In genomic region chr6:26575494-26575939, GRCh38 we compare ENCODE assay signal across 13 cellular contexts. TPM values are rescaled to one million over a fixed set of nuclear protein-coding genes. Genes with fewer than 3 reads are reported as not detected.
DNase-seq lines count a peak whose midpoint lies in the region; ATAC-seq, FAIRE-seq and TF ChIP-seq lines count a peak whose summit lies in the region.
"Had no signal": no experiment of that assay in that cellular context is flagged by ENCODE, and none has a peak within 500 bp of the region (broad histone marks: within the 10 kb centered on the region; RNA-seq: fewer than 3 reads in every experiment).

No MANE protein-coding gene starts in this region.

- no peak for TF ChIP-seq RAD21 in H1 (IDR thresholded peaks at IDR 0.05 in 1 of 2, conservative IDR thresholded peaks at IDR 0.05 in 1 of 2; ENCODE audit: low read depth in 2 of 2, low read length in 2 of 2)

- H3K56ac ChIP-seq in H1 (replicated peaks; ENCODE audit: insufficient read length, low read depth, low read length): no peak overlapping the region

- peak; percentile 19 for DNase-seq in mammary epithelial cell
- DNase-seq in MCF 10A (ENCODE audit: unreplicated experiment): no peak
- peak; percentile 93 for DNase-seq in OCI-M1 (lab: John Stamatoyannopoulos, UW)
- DNase-seq in H1 (ENCODE audit: low read depth in 1 of 2, low spot score in 2 of 2): no peak
- DNase-seq in OCI-LY7 (ENCODE audit: low spot score): no peak
- no peak for DNase-seq in left cardiac atrium
- DNase-seq: NCI-H1694 treated with DMSO at 0.1 percent for 48 hours, right cardiac atrium had no signal

- TF ChIP-seq POLR2A in H1 (IDR thresholded peaks at IDR 0.05; ENCODE audit: control extremely low read depth in 1 of 2, low read depth in 2 of 2, low read length in 2 of 2): no peak

- H3K27me3 Mint-ChIP-seq in MCF 10A (ENCODE audit: insufficient read depth, unreplicated experiment): no peaks in the 10 kb centered on the region

- H3K4me3 ChIP-seq in mammary epithelial cell (replicated peaks in 1 of 3; ENCODE audit: insufficient read depth in 1 of 3, low read depth in 2 of 3, low read length in 3 of 3) (no peak overlapping the region), H1 (ENCODE audit: extremely low read depth in 1 of 4, insufficient read depth in 2 of 4, low read depth in 3 of 4, low read length in 4 of 4) (peak overlapping the region in 2 of 4 experiments; percentile 50 to 71; a peak in 3 of 8 replicates), OCI-LY7 (ENCODE audit: low read depth, low read length, poor library complexity, severe bottlenecking) (no peak overlapping the region)
- H3K4me3 ChIP-seq: thoracic aorta had no signal

- no peak overlapping the region for H4K91ac ChIP-seq in H1 (replicated peaks; ENCODE audit: insufficient read length, low read length)

- H3K79me2 ChIP-seq in mammary epithelial cell (ENCODE audit: insufficient read depth, low read length) (no peaks in the 10 kb centered on the region), H1 (ENCODE audit: control insufficient read depth in 1 of 2, insufficient read depth in 2 of 2, low read length in 2 of 2) (no peaks in the 10 kb centered on the region), OCI-LY7 (ENCODE audit: insufficient read depth, low read depth, low read length) (no peaks in the 10 kb centered on the region)

- H3K27ac ChIP-seq in mammary epithelial cell (ENCODE audit: insufficient read depth, low read depth, low read length) (no peak overlapping the region), H1 (ENCODE audit: low read depth, low read length) (no peak overlapping the region), OCI-LY7 (ENCODE audit: low read depth, low read length, poor library complexity, severe bottlenecking) (no peak overlapping the region)
- H3K27ac ChIP-seq: thoracic aorta had no signal

- H3K9ac ChIP-seq in mammary epithelial cell (ENCODE audit: insufficient read depth, low read length) (no peak overlapping the region), H1 (replicated peaks in 1 of 4; ENCODE audit: extremely low read depth in 1 of 4, low read depth in 3 of 4, low read length in 3 of 4) (no peak overlapping the region)

- H3K27ac Mint-ChIP-seq in MCF 10A (ENCODE audit: low read depth, unreplicated experiment): no peak overlapping the region

- no peak overlapping the region for H3K4me2 ChIP-seq in mammary epithelial cell (ENCODE audit: insufficient read depth, low read depth, low read length)
- peak overlapping the region; percentile 57 to 71; a peak in 3 of 4 replicates for H3K4me2 ChIP-seq in H1 (ENCODE audit: insufficient read depth in 1 of 2, low read depth in 2 of 2, low read length in 2 of 2)
- H3K4me2 ChIP-seq in OCI-LY7 (ENCODE audit: low read length): no peak overlapping the region

- no peaks in the 10 kb centered on the region for H3K9me3 Mint-ChIP-seq in MCF 10A (ENCODE audit: unreplicated experiment)

- no peak overlapping the region for H2BK5ac ChIP-seq in H1 (ENCODE audit: low read depth, low read length)

- WGBS in mammary epithelial cell (ENCODE audit: low coverage, missing lambda C conversion rate): 90% methylated on average over 10 of the region's 10 CpGs
- WGBS in H1 (ENCODE audit: extremely low coverage in 1 of 2, insufficient coverage in 1 of 2, insufficient read length in 1 of 2, insufficient replicate concordance in 2 of 2, low coverage in 1 of 2, low lambda C conversion rate in 2 of 2, missing lambda C conversion rate in 1 of 2), 2 experiments: 21% methylated on average over 10 of the region's 10 CpGs; no CpG with 5 or more reads in 1 of the 2 experiments

- CTCF ChIA-PET in mammary epithelial cell (lab: Charles Lee; ENCODE audit: low non-redundant PET): no interaction called here
- CTCF ChIA-PET in MCF 10A (lab: Yijun Ruan, JAX): interaction anchor here (0.6 to 9.2 kb wide), 2 partner anchors 17 to 545 kb away, joined by 3 to 84 read pairs; no protein-coding TSS in a partner anchor
- CTCF ChIA-PET in H1 (lab: Charles Lee; ENCODE audit: partially characterized antibody): interaction anchor here (0.5 to 14.7 kb wide), 7 partner anchors 11 to 553 kb away, joined by 3 to 134 read pairs (median 3); partner anchors contain the start of gene ABT1
- CTCF ChIA-PET in OCI-LY7 (lab: Charles Lee; ENCODE audit: unreplicated experiment): no interaction called here

- H3K9me2 ChIP-seq in OCI-LY7 (ENCODE audit: insufficient read depth, low read length): no peaks in the 10 kb centered on the region

- no peaks in the 10 kb centered on the region for H3K27me3 ChIP-seq in mammary epithelial cell (ENCODE audit: insufficient read depth, low read length)
- peaks cover 0 to 4% (median 0%) of the 10 kb centered on the region in 4 experiments; a peak in 2 of 7 replicates for H3K27me3 ChIP-seq in H1 (replicated peaks in 1 of 4; ENCODE audit: control insufficient read depth in 3 of 4, extremely low read depth in 1 of 4, insufficient read depth in 3 of 4, low read length in 3 of 4)

- no peak for TF ChIP-seq EP300 in H1 (IDR thresholded peaks at IDR 0.05; ENCODE audit: borderline replicate concordance in 1 of 2, low read depth in 2 of 2, low read length in 2 of 2)

- in situ Hi-C loops in mammary epithelial cell (cut with MboI; ENCODE audit: low sequenced_read_pairs in 2 of 2): loop anchor here in 1 of 2 donors (10.0 kb wide), 1 partner anchor 241 kb away; no protein-coding TSS in a partner anchor

- no peak for FAIRE-seq in H1 (lab: Jason Lieb, UNC)
- FAIRE-seq: endometrium, TTC549 had no signal

- no peak overlapping the region for H3K14ac ChIP-seq in H1 (ENCODE audit: insufficient read length)

- H3K4me1 ChIP-seq in mammary epithelial cell (ENCODE audit: insufficient read depth, low read length) (peaks cover 5% of the 10 kb centered on the region), H1 (replicated peaks in 1 of 4; ENCODE audit: control insufficient read depth in 3 of 4, insufficient read depth in 4 of 4, low read length in 3 of 4) (no peaks in the 10 kb centered on the region), OCI-LY7 (ENCODE audit: insufficient read depth, low read length, poor library complexity, severe bottlenecking) (peaks cover 19% of the 10 kb centered on the region)

- no peak overlapping the region for H2BK15ac ChIP-seq in H1 (ENCODE audit: low read length)

- H3K18ac ChIP-seq in H1 (ENCODE audit: extremely low read depth, low read length): no peak overlapping the region

- POLR2A ChIA-PET in MCF 10A (lab: Yijun Ruan, JAX): interaction anchor here (0.9 to 3.7 kb wide), 3 partner anchors 20 to 378 kb away, joined by 3 to 31 read pairs (median 5); partner anchors contain the start of gene ABT1
- POLR2A ChIA-PET in H1 (lab: Charles Lee; ENCODE audit: partially characterized antibody): interaction anchor here (0.9 to 4.1 kb wide), 2 partner anchors 9 to 19 kb away, joined by 3 to 29 read pairs; no protein-coding TSS in a partner anchor
- POLR2A ChIA-PET in OCI-LY7 (lab: Charles Lee): no interaction called here

- BruUV-seq in mammary epithelial cell (replicated peaks; lab: Mats Ljungman, UMichigan) (no TSS peak), MCF 10A (replicated peaks; lab: Mats Ljungman, UMichigan) (no TSS peak), OCI-LY7 (replicated peaks; lab: Mats Ljungman, UMichigan) (no TSS peak)

- H2BK120ac ChIP-seq in H1 (replicated peaks; ENCODE audit: low read depth, low read length): no peak overlapping the region

- no peak overlapping the region for H3K4me3 Mint-ChIP-seq in MCF 10A (ENCODE audit: unreplicated experiment)

- H4K20me1 ChIP-seq in mammary epithelial cell (ENCODE audit: insufficient read depth, low read length) (no peaks in the 10 kb centered on the region), H1 (replicated peaks in 1 of 2; ENCODE audit: control insufficient read depth in 1 of 2, insufficient read depth in 2 of 2, low read length in 2 of 2) (no peaks in the 10 kb centered on the region), OCI-LY7 (ENCODE audit: insufficient read depth, low read length) (no peaks in the 10 kb centered on the region)

- H3K9me3 ChIP-seq in mammary epithelial cell (replicated peaks; ENCODE audit: insufficient read depth, low read length) (no peaks in the 10 kb centered on the region), H1 (ENCODE audit: insufficient read depth in 2 of 2, low read depth in 1 of 2, low read length in 1 of 2) (no peaks in the 10 kb centered on the region), OCI-LY7 (ENCODE audit: low read length) (peaks cover 8% of the 10 kb centered on the region)
- H3K9me3 ChIP-seq: thoracic aorta had no signal

- intact Hi-C loops in mammary epithelial cell (cut with micrococcal nuclease): loop anchor here (10.0 kb wide), 1 partner anchor 1109 kb away; no protein-coding TSS in a partner anchor
- intact Hi-C loops in MCF 10A (cut with micrococcal nuclease): no loop called here
- intact Hi-C loops in OCI-LY7 (cut with micrococcal nuclease; ENCODE audit: unreplicated experiment): no loop called here
- intact Hi-C loops in left cardiac atrium (cut with DNase I): no loop called here

- peaks cover 17% of the 10 kb centered on the region for H3K36me3 Mint-ChIP-seq in MCF 10A (ENCODE audit: insufficient read depth, unreplicated experiment)

- no peak overlapping the region for H3K4ac ChIP-seq in H1 (replicated peaks; ENCODE audit: insufficient read length, low read depth, low read length)

- H3K23me2 ChIP-seq in H1 (ENCODE audit: low read depth, low read length): peaks cover 4% of the 10 kb centered on the region; the same call in 1 of the 2 replicates

- H3K79me1 ChIP-seq in H1 (ENCODE audit: low read depth, low read length): no peaks in the 10 kb centered on the region

- no peaks in the 10 kb centered on the region for H3K36me3 ChIP-seq in mammary epithelial cell (ENCODE audit: insufficient read depth, low read length)
- no peaks in the 10 kb centered on the region for H3K36me3 ChIP-seq in H1 (ENCODE audit: control insufficient read depth in 2 of 4, insufficient read depth in 4 of 4, low read length in 3 of 4)
- no peaks in the 10 kb centered on the region for H3K36me3 ChIP-seq in OCI-LY7 (ENCODE audit: insufficient read depth, low read length)
- H3K36me3 ChIP-seq: thoracic aorta had no signal

- H2AK5ac ChIP-seq in H1 (ENCODE audit: low read depth, low read length): no peak overlapping the region

- no peak overlapping the region for H2BK12ac ChIP-seq in H1 (ENCODE audit: low read depth, low read length)

- TF ChIP-seq CTCF in mammary epithelial cell (conservative IDR thresholded peaks at IDR 0.05 in 1 of 2, IDR thresholded peaks at IDR 0.05 in 1 of 2; ENCODE audit: extremely low read depth in 1 of 2, insufficient read depth in 1 of 2, low read depth in 1 of 2, low read length in 2 of 2): no peak
- no peak for TF ChIP-seq CTCF in MCF 10A (IDR thresholded peaks at IDR 0.05; ENCODE audit: unreplicated experiment)
- TF ChIP-seq CTCF in H1 (IDR thresholded peaks at IDR 0.05; ENCODE audit: control extremely low read depth in 1 of 3, insufficient read depth in 1 of 3, low read depth in 1 of 3, low read length in 3 of 3): no peak
- TF ChIP-seq CTCF in OCI-LY7 (conservative IDR thresholded peaks at IDR 0.05; ENCODE audit: low read length): no peak

- H4K8ac ChIP-seq in H1 (ENCODE audit: extremely low read depth, insufficient read depth, low read length): no peak overlapping the region

- H3K4me1 Mint-ChIP-seq in MCF 10A (ENCODE audit: insufficient read depth, unreplicated experiment): peaks cover 11% of the 10 kb centered on the region

- H2AFZ ChIP-seq in mammary epithelial cell (ENCODE audit: low read depth, low read length) (no peak overlapping the region), H1 (ENCODE audit: low read length) (no peak overlapping the region), OCI-LY7 (ENCODE audit: low read length) (no peak overlapping the region)

- H4K5ac ChIP-seq in H1 (ENCODE audit: insufficient read length, low read depth, low read length): no peak overlapping the region

- no peak overlapping the region for H3K23ac ChIP-seq in H1 (ENCODE audit: insufficient read length)

- ATAC-seq in HG03159 (IDR thresholded peaks at IDR 0.05; ENCODE audit: unreplicated experiment) (no peak), HG03135 (IDR thresholded peaks at IDR 0.05; ENCODE audit: unreplicated experiment) (no peak), left cardiac atrium (no peak)
- ATAC-seq: right cardiac atrium had no signal

- dilution Hi-C loops in mammary epithelial cell (cut with HindIII; ENCODE audit: low sequenced_read_pairs): no loop called here

- H2BK20ac ChIP-seq in H1 (ENCODE audit: low read length): no peak overlapping the region

RNA-seq across cellular contexts. Expression of gene ABT1, which starts 21.2 kb away (rescaled TPM):
- 10 to 100 TPM; 14.2 to 15.9 TPM for total RNA-seq in mammary epithelial cell
- polyA plus RNA-seq in mammary epithelial cell: 18.8 TPM
- 12.5 TPM for polyA minus RNA-seq in mammary epithelial cell
- total RNA-seq in MCF 10A (2022): 11.9 and 12.9 TPM in 2 replicates
- total RNA-seq in H1 (2021; fragmentation: NEBNext Ultra II Directional; extraction: Animal tissue kit (Norgen Biotek cat#: 25700)): 20.5 and 20.6 TPM in 2 replicates
- polyA plus RNA-seq in H1 (2011; rRNA removed): 28.4 and 30.7 TPM in 2 replicates
- 26.5 TPM for polyA plus RNA-seq in H1 (2011; cell fraction: cytosol; rRNA removed)
- 17.6 TPM for polyA plus RNA-seq in H1 (2011; cell fraction: nucleus; rRNA removed)
- polyA plus RNA-seq in H1 (2012, experiment 1 of 2): 15.1 to 19.6 TPM (median 18.5 TPM) in 4 replicates
- polyA plus RNA-seq in H1 (2012, experiment 2 of 2): 19.3 TPM
- polyA plus RNA-seq in H1 (2013, experiment 1 of 2): 16.1 TPM
- polyA plus RNA-seq in H1 (2013, experiment 2 of 2): 16.3 TPM
- 10.8 and 10.9 TPM in 2 replicates for polyA minus RNA-seq in H1 (2011; rRNA and poly(A)+ RNA removed)
- polyA minus RNA-seq in H1 (2011; cell fraction: cytosol; rRNA and poly(A)+ RNA removed): 10.6 TPM
- 12.5 TPM for polyA minus RNA-seq in H1 (2011; cell fraction: nucleus; rRNA and poly(A)+ RNA removed)
- 32.2 and 34.6 TPM in 2 replicates for total RNA-seq in OCI-LY7 (2014; rRNA removed; shearing (Covaris generic))
- 25.3 and 26.3 TPM in 2 replicates for total RNA-seq in OCI-LY7 (2022)
- total RNA-seq in left cardiac atrium: 10 to 100 TPM in 1 of 2 donors, 1 to 10 TPM in 1; 8.2 to 10.7 TPM

RNA-seq across cellular contexts. Expression of gene HMGN4, which starts 37.4 kb away (rescaled TPM):
- total RNA-seq in mammary epithelial cell (10 to 100 TPM; 74.6 to 81.5 TPM), MCF 10A (2022) (71.7 and 75.4 TPM in 2 replicates), OCI-LY7 (2022) (104 and 113 TPM in 2 replicates), left cardiac atrium (10 to 100 TPM; 29.4 to 38.6 TPM)
- polyA plus RNA-seq in mammary epithelial cell (50.2 TPM), H1 (2011; rRNA removed) (18.3 and 23.4 TPM in 2 replicates)
- polyA minus RNA-seq in mammary epithelial cell: 38.5 TPM
- 61.9 and 66.4 TPM in 2 replicates for total RNA-seq in H1 (2021; fragmentation: NEBNext Ultra II Directional; extraction: Animal tissue kit (Norgen Biotek cat#: 25700))
- 36.0 TPM for polyA plus RNA-seq in H1 (2011; cell fraction: cytosol; rRNA removed)
- 10.5 TPM for polyA plus RNA-seq in H1 (2011; cell fraction: nucleus; rRNA removed)
- 47.5 to 70.6 TPM (median 56.2 TPM) in 4 replicates for polyA plus RNA-seq in H1 (2012, experiment 1 of 2)
- 12.3 TPM for polyA plus RNA-seq in H1 (2012, experiment 2 of 2)
- 31.2 TPM for polyA plus RNA-seq in H1 (2013, experiment 1 of 2)
- polyA plus RNA-seq in H1 (2013, experiment 2 of 2): 33.0 TPM
- polyA minus RNA-seq in H1 (2011; rRNA and poly(A)+ RNA removed): 26.4 and 39.0 TPM in 2 replicates
- polyA minus RNA-seq in H1 (2011; cell fraction: cytosol; rRNA and poly(A)+ RNA removed): 23.9 TPM
- 10.3 TPM for polyA minus RNA-seq in H1 (2011; cell fraction: nucleus; rRNA and poly(A)+ RNA removed)
- total RNA-seq in OCI-LY7 (2014; rRNA removed; shearing (Covaris generic)): 113 and 116 TPM in 2 replicates

Comparison
In these comparisons a context has a peak if more than half of its experiments do, and no peak if none do; other contexts are left out.
1. DNase-seq: peak in mammary epithelial cell (single experiment) and OCI-M1 (single experiment); none in MCF 10A (single experiment), H1 (0 of 2), OCI-LY7 (single experiment) and left cardiac atrium (single experiment).
2. CTCF ChIA-PET loops: an anchor here in MCF 10A (0.6 to 9.2 kb wide) and H1 (0.5 to 14.7 kb wide); none called in mammary epithelial cell and OCI-LY7.
3. H3K4me2 ChIP-seq: peak in H1 (2 of 2); none in mammary epithelial cell (single experiment) and OCI-LY7 (single experiment).